In the genomic region with DNA sequence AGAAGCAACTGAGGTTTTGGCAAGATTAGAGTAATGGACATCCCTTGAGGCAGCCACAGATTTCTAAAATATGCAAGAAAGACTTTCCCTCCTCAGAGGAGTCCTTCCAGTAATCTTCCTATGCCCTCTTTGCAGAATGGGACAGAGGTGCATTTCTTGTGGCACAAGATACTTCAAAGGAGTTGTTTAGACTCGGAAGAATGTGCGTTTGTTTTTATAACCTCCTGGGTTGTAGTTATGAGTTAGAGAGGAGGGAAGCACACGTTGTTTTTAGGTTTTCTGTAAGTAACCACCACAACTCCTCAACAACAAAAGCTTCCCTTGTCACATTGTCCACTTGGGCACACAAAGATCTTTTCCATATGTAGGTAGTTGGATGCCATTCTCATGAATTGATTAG, we compare ENCODE assay signal across 16 cellular contexts.
DNase-seq lines count a peak whose midpoint lies in the region; ATAC-seq and TF ChIP-seq lines count a peak whose summit lies in the region.
"Had no signal": no experiment of that assay in that cellular context is flagged by ENCODE, and none has a peak within 500 bp of the region (broad histone marks: within the 10 kb centered on the region; RNA-seq: fewer than 3 reads in every experiment).

No MANE protein-coding gene starts in this region.

- TF ChIP-seq CTCF in HEK293 (tag by site-specific recombination; IDR thresholded peaks at IDR 0.05) (no peak), hepatocyte (IDR thresholded peaks at IDR 0.05; ENCODE audit: poor library complexity) (no peak), thyroid gland (IDR thresholded peaks at IDR 0.05) (no peak), lower lobe of right lung (IDR thresholded peaks at IDR 0.05) (no peak)

- H3K4me3 ChIP-seq in HEK293 (ENCODE audit: low read depth, low read length) (peak overlapping the region; percentile 7; the same call in 1 of the 2 replicates), SK-N-MC (peak overlapping the region; percentile 2; the same call in 1 of the 2 replicates), hepatocyte (no peak overlapping the region), thyroid gland (replicated peaks in 1 of 3) (no peak overlapping the region), lower lobe of right lung (no peak overlapping the region)

- H3K9ac ChIP-seq in SK-N-MC (ENCODE audit: insufficient read length), result no peak overlapping the region

- peak overlapping the region; percentile 23 for H3K4me2 ChIP-seq in hepatocyte

- H3K9me3 ChIP-seq in HEK293 (ENCODE audit: control insufficient read depth, insufficient read depth, low read depth, low read length) (no peaks in the 10 kb centered on the region), SK-N-MC (ENCODE audit: low read depth, low read length) (no peaks in the 10 kb centered on the region; the same call in 1 of the 2 replicates), hepatocyte (ENCODE audit: low read depth) (no peaks in the 10 kb centered on the region), thyroid gland (peaks cover 8% of the 10 kb centered on the region), lower lobe of right lung (peaks cover 8% of the 10 kb centered on the region)

- no peaks in the 10 kb centered on the region for H3K79me2 ChIP-seq in hepatocyte

- CTCF ChIA-PET in HEK293 (lab: Yijun Ruan, JAX), result no interaction called here

- H4K20me1 ChIP-seq in hepatocyte (ENCODE audit: insufficient read depth, poor library complexity, severe bottlenecking), result no peaks in the 10 kb centered on the region

- H3K27ac ChIP-seq in HEK293 (ENCODE audit: extremely low read depth, low read depth, low read length), result peak overlapping the region; percentile 19; the same call in 1 of the 2 replicates
- no peak overlapping the region for H3K27ac ChIP-seq in SK-N-MC
- H3K27ac ChIP-seq in hepatocyte, result peak overlapping the region; percentile 26
- H3K27ac ChIP-seq in thyroid gland, result peak overlapping the region; percentile 35 to 64 (median 61)
- H3K27ac ChIP-seq in lower lobe of right lung, result no peak overlapping the region
- H3K27ac ChIP-seq: C4-2B, foreskin keratinocyte had no signal

- TF ChIP-seq POLR2A in thyroid gland (IDR thresholded peaks at IDR 0.05), result no peak

- H2AFZ ChIP-seq in hepatocyte, result no peak overlapping the region

- 56% methylated on average over 3 of the region's 3 CpGs for WGBS in hepatocyte (ENCODE audit: low lambda C conversion rate, missing lambda C conversion rate)
- 13 to 32% methylated on average over 3 of the region's 3 CpGs for WGBS in thyroid gland, 2 donors

- H3K9me2 ChIP-seq in hepatocyte (replicated peaks; ENCODE audit: insufficient read depth), result no peaks in the 10 kb centered on the region

- no peaks in the 10 kb centered on the region for H3K27me3 ChIP-seq in hepatocyte
- H3K27me3 ChIP-seq in thyroid gland, result no peaks in the 10 kb centered on the region
- no peaks in the 10 kb centered on the region for H3K27me3 ChIP-seq in lower lobe of right lung (ENCODE audit: low read depth)
- H3K27me3 ChIP-seq: foreskin keratinocyte had no signal

- peaks cover 13% of the 10 kb centered on the region; the same call in 1 of the 2 replicates for H3K4me1 ChIP-seq in HEK293 (ENCODE audit: control insufficient read depth, insufficient read depth, low read length)
- no peaks in the 10 kb centered on the region for H3K4me1 ChIP-seq in hepatocyte (ENCODE audit: insufficient read depth)
- peaks cover 11 to 18% of the 10 kb centered on the region in 2 donors for H3K4me1 ChIP-seq in thyroid gland
- peaks cover 4% of the 10 kb centered on the region for H3K4me1 ChIP-seq in lower lobe of right lung
- H3K4me1 ChIP-seq: foreskin keratinocyte had no signal

- H3K36me3 ChIP-seq in HEK293 (ENCODE audit: control insufficient read depth in 2 of 2, insufficient read depth in 1 of 2, low read length in 2 of 2) (no peaks in the 10 kb centered on the region), SK-N-MC (ENCODE audit: insufficient read depth, low read length) (no peaks in the 10 kb centered on the region), hepatocyte (replicated peaks; ENCODE audit: insufficient read depth, low read depth) (no peaks in the 10 kb centered on the region), thyroid gland (no peaks in the 10 kb centered on the region), lower lobe of right lung (no peaks in the 10 kb centered on the region)

- intact Hi-C loops in thyroid gland (cut with DNase I) (no loop called here), lower lobe of right lung (cut with DNase I) (no loop called here)

- DNase-seq in SK-N-MC (ENCODE audit: low read depth, low spot score) (no peak), hepatocyte (ENCODE audit: low spot score) (no peak), thyroid gland (no peak), lower lobe of right lung (no peak), T-helper 9 cell (no peak)
- DNase-seq: activated CD4-positive, CD25-positive, alpha-beta regulatory T cell treated with anti-CD3 and anti-CD28 coated beads, Interleukin-2, amount 50 U/mL, for 72 hours; activated CD8-positive, alpha-beta memory T cell treated with anti-CD3 and anti-CD28 coated beads, Interleukin-2, amount 10 ng/mL, durations not matched to agents 7 days and 5 days; DMS 273 treated with DMSO at 0.1 percent for 48 hours; left ventricle myocardium superior; NCI-H2029; NCI-H446; SHP77 had no signal

- POLR2A ChIA-PET in HEK293 (lab: Yijun Ruan, JAX), result no interaction called here

- ATAC-seq in lower lobe of right lung (no peak), GM21786 (IDR thresholded peaks at IDR 0.05; ENCODE audit: unreplicated experiment) (no peak)
- ATAC-seq: activated CD8-positive, alpha-beta memory T cell treated with anti-CD3 and anti-CD28 coated beads, Interleukin-2, amount 10 ng/mL, durations not matched to agents 7 days and 5 days; foreskin keratinocyte; left ventricle myocardium superior had no signal

TF ChIP-seq in HEK293, 187 proteins besides CTCF, POLR2A, EP300 and RAD21:
- 0 out of 2 replicates have a peak, but pooled peaks have one; percentile 13 for TF ChIP-seq WT1 (tag by site-specific recombination; IDR thresholded peaks at IDR 0.05)
- TF ChIP-seq ZNF211 (tag by site-specific recombination; IDR thresholded peaks at IDR 0.05; ENCODE audit: low read depth), result no peak
- peak; percentile 96 for TF ChIP-seq GLIS1 (tag by site-specific recombination; IDR thresholded peaks at IDR 0.05)
- TF ChIP-seq, protein P1, sequence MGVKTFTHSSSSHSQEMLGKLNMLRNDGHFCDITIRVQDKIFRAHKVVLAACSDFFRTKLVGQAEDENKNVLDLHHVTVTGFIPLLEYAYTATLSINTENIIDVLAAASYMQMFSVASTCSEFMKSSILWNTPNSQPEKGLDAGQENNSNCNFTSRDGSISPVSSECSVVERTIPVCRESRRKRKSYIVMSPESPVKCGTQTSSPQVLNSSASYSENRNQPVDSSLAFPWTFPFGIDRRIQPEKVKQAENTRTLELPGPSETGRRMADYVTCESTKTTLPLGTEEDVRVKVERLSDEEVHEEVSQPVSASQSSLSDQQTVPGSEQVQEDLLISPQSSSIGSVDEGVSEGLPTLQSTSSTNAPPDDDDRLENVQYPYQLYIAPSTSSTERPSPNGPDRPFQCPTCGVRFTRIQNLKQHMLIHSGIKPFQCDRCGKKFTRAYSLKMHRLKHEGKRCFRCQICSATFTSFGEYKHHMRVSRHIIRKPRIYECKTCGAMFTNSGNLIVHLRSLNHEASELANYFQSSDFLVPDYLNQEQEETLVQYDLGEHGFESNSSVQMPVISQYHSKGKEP (tag by site-specific recombination; IDR thresholded peaks at IDR 0.05), result no peak
TF ChIP-seq in HEK293: peak in this region for 2.

Comparison
In these comparisons a context has a peak if more than half of its experiments do, and no peak if none do; other contexts are left out.
1. H3K27ac ChIP-seq: peak in HEK293 (single experiment), hepatocyte (single experiment) and thyroid gland (3 of 3); none in SK-N-MC (single experiment) and lower lobe of right lung (single experiment).
2. H3K4me3 ChIP-seq: peak in HEK293 (single experiment) and SK-N-MC (single experiment); none in hepatocyte (single experiment), thyroid gland (0 of 3) and lower lobe of right lung (single experiment).